19 cellular contexts compared by ENCODE assay signal in the genomic region with DNA sequence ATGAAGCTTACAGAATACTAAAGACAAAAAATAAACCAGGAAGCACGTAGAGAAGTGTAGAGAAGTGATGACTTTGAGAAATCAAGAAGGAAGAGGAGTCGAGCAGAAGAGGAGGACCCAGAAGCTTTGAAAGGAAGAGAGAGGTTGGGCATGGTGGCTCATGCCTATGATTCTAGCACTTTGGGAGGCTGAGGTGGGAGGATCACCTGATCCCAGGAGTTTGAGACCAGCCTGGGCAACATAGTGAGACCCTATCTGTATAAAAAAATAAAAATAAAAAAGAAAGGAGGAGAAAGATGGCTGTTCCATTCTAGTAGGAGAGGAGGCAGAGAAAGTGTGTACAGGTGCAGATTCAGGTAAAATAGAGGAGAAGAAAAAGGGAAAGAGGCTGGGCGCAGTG. TPM values are rescaled to one million over a fixed set of nuclear protein-coding genes. Genes with fewer than 3 reads are reported as not detected.
DNase-seq lines count a peak whose midpoint lies in the region; ATAC-seq, FAIRE-seq and TF ChIP-seq lines count a peak whose summit lies in the region.
"Had no signal": no experiment of that assay in that cellular context is flagged by ENCODE, and none has a peak within 500 bp of the region (broad histone marks: within the 10 kb centered on the region; RNA-seq: fewer than 3 reads in every experiment).

No MANE protein-coding gene starts in this region.

- H3K9me3 Mint-ChIP-seq in effector memory CD8-positive, alpha-beta T cell: no peaks in the 10 kb centered on the region
- H3K9me3 Mint-ChIP-seq in naive thymus-derived CD8-positive, alpha-beta T cell: no peaks in the 10 kb centered on the region
- no peaks in the 10 kb centered on the region for H3K9me3 Mint-ChIP-seq in immature natural killer cell

- H3K4me2 ChIP-seq in BLaER1 treated with 17β-estradiol and CSF1 and Interleukin-3, amounts not matched to agents 10 nM and 100 nM: peak overlapping the region in 6 of 11 experiments; percentile 16 to 83 (median 70); a peak in 11 of 22 replicates
- no peak overlapping the region for H3K4me2 ChIP-seq in OCI-LY7 (ENCODE audit: low read length)

- H3K27ac ChIP-seq in BLaER1 treated with 17β-estradiol and CSF1 and Interleukin-3, amounts not matched to agents 10 nM and 100 nM: peak overlapping the region in 2 of 11 experiments; percentile 39 to 57; a peak in 3 of 22 replicates
- H3K27ac ChIP-seq in OCI-LY7 (ENCODE audit: low read depth, low read length, poor library complexity, severe bottlenecking): no peak overlapping the region
- H3K27ac ChIP-seq in pancreas: peak overlapping the region in 3 of 4 donors; percentile 44 to 84 (median 79)

- no peak overlapping the region for H3K4me3 ChIP-seq in BLaER1 treated with 17β-estradiol and CSF1 and Interleukin-3, amounts not matched to agents 10 nM and 100 nM
- H3K4me3 ChIP-seq in OCI-LY7 (ENCODE audit: low read depth, low read length, poor library complexity, severe bottlenecking): no peak overlapping the region
- no peak overlapping the region for H3K4me3 ChIP-seq in pancreas
- H3K4me3 ChIP-seq: SJSA1 had no signal

- no TSS peak for BruUV-seq in OCI-LY7 (replicated peaks; lab: Mats Ljungman, UMichigan)

- CTCF ChIA-PET in OCI-LY7 (lab: Charles Lee; ENCODE audit: unreplicated experiment): no interaction called here

- no peaks in the 10 kb centered on the region for H3K36me3 ChIP-seq in BLaER1 treated with 17β-estradiol and CSF1 and Interleukin-3, amounts not matched to agents 10 nM and 100 nM
- no peaks in the 10 kb centered on the region; the same call in 1 of the 2 replicates for H3K36me3 ChIP-seq in OCI-LY7 (ENCODE audit: insufficient read depth, low read length)
- H3K36me3 ChIP-seq in pancreas: no peaks in the 10 kb centered on the region
- H3K36me3 ChIP-seq: SJSA1 had no signal

- H3K4me1 Mint-ChIP-seq in effector memory CD8-positive, alpha-beta T cell (ENCODE audit: low read depth in 2 of 2): no peaks in the 10 kb centered on the region
- H3K4me1 Mint-ChIP-seq in naive thymus-derived CD8-positive, alpha-beta T cell: peaks cover 0 to 21% (median 2%) of the 10 kb centered on the region in 4 donors
- no peaks in the 10 kb centered on the region for H3K4me1 Mint-ChIP-seq in immature natural killer cell

- intact Hi-C loops in OCI-LY7 (cut with micrococcal nuclease; ENCODE audit: unreplicated experiment) (no loop called here), pancreas (cut with DNase I) (no loop called here)

- peaks cover 20 to 41% (median 31%) of the 10 kb centered on the region in 10 experiments; a peak in 18 of 20 replicates for H3K4me1 ChIP-seq in BLaER1 treated with 17β-estradiol and CSF1 and Interleukin-3, amounts not matched to agents 10 nM and 100 nM
- H3K4me1 ChIP-seq in OCI-LY7 (ENCODE audit: insufficient read depth, low read length, poor library complexity, severe bottlenecking) (peaks cover 20% of the 10 kb centered on the region), pancreas (peaks cover 4 to 21% (median 13%) of the 10 kb centered on the region in 3 donors)
- H3K4me1 ChIP-seq: Caco-2 had no signal

- FAIRE-seq in pancreas (lab: Jason Lieb, UNC): no peak
- FAIRE-seq: H54, HTR-8/SVneo had no signal

- no peak overlapping the region for H3K9ac ChIP-seq in BLaER1 treated with 17β-estradiol and CSF1 and Interleukin-3, amounts not matched to agents 10 nM and 100 nM

- H3K9me3 ChIP-seq in BLaER1 treated with 17β-estradiol and CSF1 and Interleukin-3, amounts not matched to agents 10 nM and 100 nM (replicated peaks in 1 of 11): peaks cover 13 to 17% (median 15%) of the 10 kb centered on the region in 11 experiments
- peaks cover 11% of the 10 kb centered on the region; the same call in 1 of the 2 replicates for H3K9me3 ChIP-seq in OCI-LY7 (ENCODE audit: low read length)
- no peaks in the 10 kb centered on the region for H3K9me3 ChIP-seq in pancreas

- no peaks in the 10 kb centered on the region for H3K9me2 ChIP-seq in OCI-LY7 (ENCODE audit: insufficient read depth, low read length)

- WGBS in pancreas, 2 donors: 83 to 97% methylated on average over 3 of the region's 3 CpGs

- H3K27me3 ChIP-seq in BLaER1 treated with 17β-estradiol and CSF1 and Interleukin-3, amounts not matched to agents 10 nM and 100 nM: no peaks in the 10 kb centered on the region
- H3K27me3 ChIP-seq in pancreas: no peaks in the 10 kb centered on the region
- H3K27me3 ChIP-seq: SJSA1 had no signal

- peak overlapping the region; percentile 22 to 57 for H3K27ac Mint-ChIP-seq in effector memory CD8-positive, alpha-beta T cell
- peak overlapping the region in 3 of 10 donors; percentile 2 to 83 (median 16) for H3K27ac Mint-ChIP-seq in naive thymus-derived CD8-positive, alpha-beta T cell
- peak overlapping the region in 1 of 6 donors; percentile 17 for H3K27ac Mint-ChIP-seq in immature natural killer cell

- no peak overlapping the region for H3K4me3 Mint-ChIP-seq in effector memory CD8-positive, alpha-beta T cell
- H3K4me3 Mint-ChIP-seq in naive thymus-derived CD8-positive, alpha-beta T cell: no peak overlapping the region
- no peak overlapping the region for H3K4me3 Mint-ChIP-seq in immature natural killer cell

- no peaks in the 10 kb centered on the region for H4K20me1 ChIP-seq in BLaER1 treated with 17β-estradiol and CSF1 and Interleukin-3, amounts not matched to agents 10 nM and 100 nM
- H4K20me1 ChIP-seq in OCI-LY7 (ENCODE audit: insufficient read depth, low read length): no peaks in the 10 kb centered on the region

- H3K79me2 ChIP-seq in OCI-LY7 (ENCODE audit: insufficient read depth, low read depth, low read length): no peaks in the 10 kb centered on the region

- POLR2A ChIA-PET in OCI-LY7 (lab: Charles Lee): no interaction called here
- POLR2A ChIA-PET in naive thymus-derived CD8-positive, alpha-beta T cell (lab: Charles Lee): no interaction called here

- H3K36me3 Mint-ChIP-seq in effector memory CD8-positive, alpha-beta T cell (ENCODE audit: insufficient read depth): peaks cover 3% of the 10 kb centered on the region
- no peaks in the 10 kb centered on the region for H3K36me3 Mint-ChIP-seq in naive thymus-derived CD8-positive, alpha-beta T cell
- H3K36me3 Mint-ChIP-seq in immature natural killer cell: no peaks in the 10 kb centered on the region

- H3K27me3 Mint-ChIP-seq in effector memory CD8-positive, alpha-beta T cell: no peaks in the 10 kb centered on the region
- H3K27me3 Mint-ChIP-seq in naive thymus-derived CD8-positive, alpha-beta T cell: peaks cover 0 to 11% (median 3%) of the 10 kb centered on the region in 5 donors
- H3K27me3 Mint-ChIP-seq in immature natural killer cell (ENCODE audit: low read depth in 3 of 3): peaks cover 0 to 2% (median 2%) of the 10 kb centered on the region in 3 donors

- ATAC-seq in effector memory CD8-positive, alpha-beta T cell (replicated peaks): no peak
- no peak for ATAC-seq in pancreas
- ATAC-seq in naive thymus-derived CD8-positive, alpha-beta T cell: no peak

- DNase-seq in OCI-LY7 (ENCODE audit: low spot score) (no peak), pancreas (no peak), hippocampal formation (lab: John Stamatoyannopoulos, UW) (no peak), midbrain (lab: John Stamatoyannopoulos, UW) (no peak), immature natural killer cell (no peak)
- no peak for DNase-seq in effector memory CD8-positive, alpha-beta T cell
- no peak for DNase-seq in naive thymus-derived CD8-positive, alpha-beta T cell
- DNase-seq: activated CD4-positive, alpha-beta T cell treated with anti-CD3 and anti-CD28 coated beads for 4 hours; activated CD8-positive, alpha-beta memory T cell treated with anti-CD3 and anti-CD28 coated beads, Interleukin-2, amount 50 U/mL, for 4 hours; activated naive CD4-positive, alpha-beta T cell treated with Interleukin-2 at 50 U/mL for 16 hours; Caco-2; NCI-H187 treated with DMSO at 0.1 percent for 48 hours; T-helper 9 cell had no signal

- no peak for TF ChIP-seq CTCF in OCI-LY7 (conservative IDR thresholded peaks at IDR 0.05; ENCODE audit: low read length)
- no peak for TF ChIP-seq CTCF in pancreas (IDR thresholded peaks at IDR 0.05)

- H2AFZ ChIP-seq in OCI-LY7 (ENCODE audit: low read length): peak overlapping the region; percentile 1; the same call in 1 of the 2 replicates

RNA-seq across cellular contexts. Expression of gene SYVN1, which starts 17.2 kb away (rescaled TPM):
- total RNA-seq in OCI-LY7 (2014; rRNA removed; shearing (Covaris generic)): 102 and 134 TPM in 2 replicates
- total RNA-seq in OCI-LY7 (2022) (310 and 320 TPM in 2 replicates), pancreas (10 to 100 TPM; 47.5 to 98.2 (median 66.3) TPM)
- polyA plus RNA-seq in pancreas (10 to 100 TPM; 63.4 to 64.8 TPM), immature natural killer cell (10 to 100 TPM in 1 of 3 donors, 1 to 10 TPM in 2; 2.3 to 21.8 (median 7.7) TPM)
- total RNA-seq in naive thymus-derived CD8-positive, alpha-beta T cell: 10 to 100 TPM; 61.9 to 65.2 TPM
- polyA plus RNA-seq in naive thymus-derived CD8-positive, alpha-beta T cell: 10 to 100 TPM in 1 of 3 donors, 1 to 10 TPM in 2; 7.9 to 10.6 (median 8.2) TPM

RNA-seq across cellular contexts. Expression of gene SPDYC, which starts 18.5 kb away (rescaled TPM):
- total RNA-seq in OCI-LY7 (2014; rRNA removed; shearing (Covaris generic)): not detected in 2 replicates
- not detected in 2 replicates for total RNA-seq in OCI-LY7 (2022)
- total RNA-seq in pancreas: not detected
- polyA plus RNA-seq in pancreas: under 1 TPM in 1 of 2 donors, not detected in 1; 0.14 TPM
- total RNA-seq in naive thymus-derived CD8-positive, alpha-beta T cell: not detected
- polyA plus RNA-seq in naive thymus-derived CD8-positive, alpha-beta T cell: not detected
- polyA plus RNA-seq in immature natural killer cell: not detected
- total RNA-seq: Caco-2, dermis microvascular lymphatic vessel endothelial cell, pulmonary artery endothelial cell, SJSA1 had no signal

RNA-seq across cellular contexts. Expression of gene MRPL49, which starts 29.4 kb away (rescaled TPM):
- total RNA-seq in OCI-LY7 (2014; rRNA removed; shearing (Covaris generic)): 81.6 and 83.2 TPM in 2 replicates
- total RNA-seq in OCI-LY7 (2022) (65.2 and 67.2 TPM in 2 replicates), pancreas (10 to 100 TPM; 13.9 to 31.2 (median 21.4) TPM)
- polyA plus RNA-seq in pancreas (10 to 100 TPM; 10.3 to 30.3 TPM), immature natural killer cell (100 to 1,000 TPM in 2 of 3 donors, 10 to 100 TPM in 1; 98.3 to 113 (median 105) TPM)
- 10 to 100 TPM; 76.0 to 76.2 TPM for total RNA-seq in naive thymus-derived CD8-positive, alpha-beta T cell
- 10 to 100 TPM; 78.9 to 96.9 (median 90.1) TPM for polyA plus RNA-seq in naive thymus-derived CD8-positive, alpha-beta T cell

RNA-seq across cellular contexts. Expression of gene FAU, which starts 29.6 kb away (rescaled TPM):
- total RNA-seq in OCI-LY7 (2014; rRNA removed; shearing (Covaris generic)): 1,573 and 1,628 TPM in 2 replicates
- 1,401 and 1,406 TPM in 2 replicates for total RNA-seq in OCI-LY7 (2022)
- 100 to 1,000 TPM; 493 to 810 (median 529) TPM for total RNA-seq in pancreas
- polyA plus RNA-seq in pancreas: 100 to 1,000 TPM; 530 to 652 TPM
- 1,000 to 10,000 TPM; 1,487 to 1,501 TPM for total RNA-seq in naive thymus-derived CD8-positive, alpha-beta T cell
- 1,000 to 10,000 TPM; 1,097 to 1,366 (median 1,350) TPM for polyA plus RNA-seq in naive thymus-derived CD8-positive, alpha-beta T cell
- polyA plus RNA-seq in immature natural killer cell: 1,000 to 10,000 TPM in 1 of 3 donors, 100 to 1,000 TPM in 2; 576 to 1,241 (median 681) TPM

RNA-seq across cellular contexts. Expression of gene CAPN1, which starts 30.2 kb away (rescaled TPM):
- total RNA-seq in OCI-LY7 (2014; rRNA removed; shearing (Covaris generic)): 66.9 and 89.9 TPM in 2 replicates
- 111 and 118 TPM in 2 replicates for total RNA-seq in OCI-LY7 (2022)
- 100 to 1,000 TPM; 103 to 139 (median 107) TPM for total RNA-seq in pancreas
- 100 to 1,000 TPM; 111 to 144 TPM for polyA plus RNA-seq in pancreas
- 100 to 1,000 TPM in 1 of 2 experiments, 10 to 100 TPM in 1; 99.5 to 106 TPM for total RNA-seq in naive thymus-derived CD8-positive, alpha-beta T cell
- 10 to 100 TPM; 75.6 to 79.2 (median 78.9) TPM for polyA plus RNA-seq in naive thymus-derived CD8-positive, alpha-beta T cell
- 100 to 1,000 TPM; 124 to 155 (median 148) TPM for polyA plus RNA-seq in immature natural killer cell
